Comparison of ENCODE assay signal across 2 cellular contexts in the genomic region with DNA sequence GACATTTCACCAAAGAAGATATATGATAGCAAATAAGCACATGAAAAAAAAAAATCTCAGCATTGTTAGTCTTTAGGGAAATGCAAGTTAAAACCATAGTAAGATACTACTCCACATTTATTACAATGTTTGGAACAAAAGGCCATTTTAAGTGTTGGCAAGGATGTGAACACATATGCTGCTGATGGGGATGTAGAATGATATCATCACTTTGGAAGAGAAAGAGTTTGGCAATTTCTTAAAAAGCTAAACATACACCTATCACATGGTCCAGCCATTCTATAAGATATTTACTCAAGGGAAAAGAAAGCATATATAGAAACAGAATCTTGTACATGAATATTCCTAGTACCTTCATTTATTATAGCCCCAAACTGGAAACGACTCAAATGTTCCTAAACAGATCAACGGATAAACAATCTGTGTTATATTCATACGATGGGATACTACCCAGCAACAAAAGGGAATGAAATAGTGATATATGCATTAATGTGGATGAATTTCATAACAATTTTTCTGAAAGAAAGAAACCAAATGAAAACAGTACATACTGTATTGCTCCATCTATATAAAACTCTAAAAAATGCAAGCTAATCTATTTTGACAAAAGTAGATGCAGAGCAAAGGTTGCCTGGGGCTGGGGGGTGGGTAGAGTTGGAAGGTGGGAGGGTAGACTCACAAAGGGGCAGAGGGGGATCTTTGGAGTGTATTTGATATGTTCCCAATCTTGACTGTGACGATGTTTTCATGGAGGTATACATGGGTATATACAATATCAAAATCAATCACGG.
TF ChIP-seq lines count a peak whose summit lies in the region.

No MANE protein-coding gene starts in this region.

TF ChIP-seq in A549, 52 proteins besides CTCF, POLR2A, EP300 and RAD21:
- peak; percentile 78 for TF ChIP-seq MAFK (IDR thresholded peaks at IDR 0.05; ENCODE audit: partially characterized antibody)
- TF ChIP-seq, protein P1, sequence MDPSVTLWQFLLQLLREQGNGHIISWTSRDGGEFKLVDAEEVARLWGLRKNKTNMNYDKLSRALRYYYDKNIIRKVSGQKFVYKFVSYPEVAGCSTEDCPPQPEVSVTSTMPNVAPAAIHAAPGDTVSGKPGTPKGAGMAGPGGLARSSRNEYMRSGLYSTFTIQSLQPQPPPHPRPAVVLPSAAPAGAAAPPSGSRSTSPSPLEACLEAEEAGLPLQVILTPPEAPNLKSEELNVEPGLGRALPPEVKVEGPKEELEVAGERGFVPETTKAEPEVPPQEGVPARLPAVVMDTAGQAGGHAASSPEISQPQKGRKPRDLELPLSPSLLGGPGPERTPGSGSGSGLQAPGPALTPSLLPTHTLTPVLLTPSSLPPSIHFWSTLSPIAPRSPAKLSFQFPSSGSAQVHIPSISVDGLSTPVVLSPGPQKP (IDR thresholded peaks at IDR 0.05; ENCODE audit: low read depth, low read length): no peak

TF ChIP-seq in IMR-90, 13 proteins besides CTCF, POLR2A, EP300 and RAD21:
- TF ChIP-seq MAFK (IDR thresholded peaks at IDR 0.05; ENCODE audit: low read depth, low read length) (peak; percentile 64), CEBPB (IDR thresholded peaks at IDR 0.05; ENCODE audit: low read depth, low read length) (no peak), RFX5 (IDR thresholded peaks at IDR 0.05; ENCODE audit: low read depth, low read length) (no peak), CHD1 (IDR thresholded peaks at IDR 0.05; ENCODE audit: low read depth, low read length) (no peak), RCOR1 (IDR thresholded peaks at IDR 0.05; ENCODE audit: insufficient replicate concordance, low read length) (no peak)
